1 cellular context compared by ENCODE assay signal in the genomic region with DNA sequence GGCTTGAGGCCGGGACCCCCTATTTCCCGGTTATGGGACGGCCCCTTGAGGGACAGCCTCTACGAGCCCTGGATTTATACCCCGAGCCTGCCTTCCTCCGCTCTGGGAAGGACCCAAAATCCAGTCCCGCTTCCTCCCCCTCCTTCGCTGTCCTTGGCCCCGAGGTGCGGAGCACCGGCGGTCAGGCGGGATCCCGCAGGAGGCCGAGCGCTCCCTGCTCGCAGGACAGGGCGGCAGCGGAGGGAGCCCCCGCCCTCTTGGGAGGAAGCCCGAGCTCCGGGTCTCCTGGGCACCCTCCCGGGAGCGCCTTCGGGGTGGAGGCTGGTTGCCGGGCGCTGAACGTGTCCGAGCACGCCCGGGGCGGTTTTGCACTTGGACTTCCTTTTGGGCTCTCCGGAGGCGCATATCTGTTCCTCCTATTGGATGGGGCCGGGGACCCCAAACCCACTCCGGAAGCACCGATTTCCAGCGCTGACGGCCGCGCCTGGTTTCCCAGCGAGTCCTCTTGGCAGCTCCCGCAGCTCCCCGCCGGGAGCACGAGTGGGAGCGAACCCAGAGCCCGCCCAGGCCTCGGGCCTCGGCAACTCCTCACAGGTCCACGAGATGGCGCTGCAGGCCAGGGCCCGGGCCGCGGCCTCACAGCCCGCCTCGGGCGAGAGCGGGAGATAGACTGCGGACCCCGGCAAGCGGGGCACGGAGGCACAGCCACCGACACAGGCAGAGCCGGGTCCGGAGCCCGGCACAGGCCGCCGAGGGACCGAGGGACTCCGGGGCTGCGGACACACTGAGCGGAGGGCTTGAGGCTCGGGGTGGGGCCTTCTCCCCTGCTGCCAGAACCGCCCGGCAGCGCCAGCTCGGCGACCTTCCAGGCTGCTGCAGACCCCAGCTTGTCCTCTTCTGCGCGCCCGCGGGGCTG.
TF ChIP-seq lines count a peak whose summit lies in the region.

No MANE protein-coding gene starts in this region.

TF ChIP-seq in HEK293, 187 proteins besides CTCF, POLR2A, EP300 and RAD21 (continued from another document and continues in another):
- TF ChIP-seq, protein P1, sequence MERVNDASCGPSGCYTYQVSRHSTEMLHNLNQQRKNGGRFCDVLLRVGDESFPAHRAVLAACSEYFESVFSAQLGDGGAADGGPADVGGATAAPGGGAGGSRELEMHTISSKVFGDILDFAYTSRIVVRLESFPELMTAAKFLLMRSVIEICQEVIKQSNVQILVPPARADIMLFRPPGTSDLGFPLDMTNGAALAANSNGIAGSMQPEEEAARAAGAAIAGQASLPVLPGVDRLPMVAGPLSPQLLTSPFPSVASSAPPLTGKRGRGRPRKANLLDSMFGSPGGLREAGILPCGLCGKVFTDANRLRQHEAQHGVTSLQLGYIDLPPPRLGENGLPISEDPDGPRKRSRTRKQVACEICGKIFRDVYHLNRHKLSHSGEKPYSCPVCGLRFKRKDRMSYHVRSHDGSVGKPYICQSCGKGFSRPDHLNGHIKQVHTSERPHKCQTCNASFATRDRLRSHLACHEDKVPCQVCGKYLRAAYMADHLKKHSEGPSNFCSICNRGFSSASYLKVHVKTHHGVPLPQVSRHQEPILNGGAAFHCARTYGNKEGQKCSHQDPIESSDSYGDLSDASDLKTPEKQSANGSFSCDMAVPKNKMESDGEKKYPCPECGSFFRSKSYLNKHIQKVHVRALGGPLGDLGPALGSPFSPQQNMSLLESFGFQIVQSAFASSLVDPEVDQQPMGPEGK (tag by site-specific recombination; IDR thresholded peaks at IDR 0.05) = peak; percentile 40; the same call in 1 of the 2 replicates
- TF ChIP-seq, protein P2, sequence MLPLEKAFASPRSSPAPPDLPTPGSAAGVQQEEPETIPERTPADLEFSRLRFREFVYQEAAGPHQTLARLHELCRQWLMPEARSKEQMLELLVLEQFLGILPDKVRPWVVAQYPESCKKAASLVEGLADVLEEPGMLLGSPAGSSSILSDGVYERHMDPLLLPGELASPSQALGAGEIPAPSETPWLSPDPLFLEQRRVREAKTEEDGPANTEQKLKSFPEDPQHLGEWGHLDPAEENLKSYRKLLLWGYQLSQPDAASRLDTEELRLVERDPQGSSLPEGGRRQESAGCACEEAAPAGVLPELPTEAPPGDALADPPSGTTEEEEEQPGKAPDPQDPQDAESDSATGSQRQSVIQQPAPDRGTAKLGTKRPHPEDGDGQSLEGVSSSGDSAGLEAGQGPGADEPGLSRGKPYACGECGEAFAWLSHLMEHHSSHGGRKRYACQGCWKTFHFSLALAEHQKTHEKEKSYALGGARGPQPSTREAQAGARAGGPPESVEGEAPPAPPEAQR (tag by site-specific recombination; IDR thresholded peaks at IDR 0.05) = no peak
- TF ChIP-seq ZNF138 (tag by site-specific recombination; IDR thresholded peaks at IDR 0.05; ENCODE audit: borderline replicate concordance) (no peak), HOXA7 (CRISPR knock-in tag; IDR thresholded peaks at IDR 0.05; ENCODE audit: borderline replicate concordance) (no peak), ZNF544 (tag by site-specific recombination; IDR thresholded peaks at IDR 0.05) (no peak), ZNF621 (tag by site-specific recombination; IDR thresholded peaks at IDR 0.05) (no peak), ZNF514 (tag by site-specific recombination; IDR thresholded peaks at IDR 0.05) (no peak), ZBTB20 (tag by site-specific recombination; IDR thresholded peaks at IDR 0.05) (peak; percentile 87; the same call in 1 of the 2 replicates), ZNF629 (tag by site-specific recombination; IDR thresholded peaks at IDR 0.05) (peak; percentile 56; the same call in 1 of the 2 replicates), KLF8 (tag by site-specific recombination; IDR thresholded peaks at IDR 0.05) (peak; percentile 78), ZBTB21 (tag by site-specific recombination; IDR thresholded peaks at IDR 0.05) (no peak), ZNF324 (tag by site-specific recombination; IDR thresholded peaks at IDR 0.05) (peak; percentile 53), BCL11B (tag by site-specific recombination; IDR thresholded peaks at IDR 0.05; ENCODE audit: low read depth) (peak; percentile 47; the same call in 1 of the 2 replicates), ZNF561 (tag by site-specific recombination; IDR thresholded peaks at IDR 0.05; ENCODE audit: borderline replicate concordance) (peak; percentile 71), ZNF292 (tag by site-specific recombination; IDR thresholded peaks at IDR 0.05; ENCODE audit: borderline replicate concordance, low read depth) (no peak), ZBTB48 (tag by site-specific recombination; IDR thresholded peaks at IDR 0.05) (peak; percentile 29; the same call in 1 of the 2 replicates), ZNF354C (tag by site-specific recombination; IDR thresholded peaks at IDR 0.05; ENCODE audit: borderline replicate concordance, low read depth) (no peak), ZNF792 (tag by site-specific recombination; IDR thresholded peaks at IDR 0.05) (no peak), GLI2 (tag by site-specific recombination; IDR thresholded peaks at IDR 0.05; ENCODE audit: borderline replicate concordance, low read depth) (no peak), ZNF623 (tag by site-specific recombination; IDR thresholded peaks at IDR 0.05) (peak; percentile 33; the same call in 1 of the 2 replicates), ZNF600 (tag by site-specific recombination; IDR thresholded peaks at IDR 0.05) (peak; percentile 90), ZNF830 (tag by site-specific recombination; IDR thresholded peaks at IDR 0.05; ENCODE audit: low read depth) (no peak), YY2 (tag by site-specific recombination; IDR thresholded peaks at IDR 0.05) (no peak), OSR2 (tag by site-specific recombination; IDR thresholded peaks at IDR 0.05) (peak; percentile 34), SALL2 (tag by site-specific recombination; IDR thresholded peaks at IDR 0.05; ENCODE audit: borderline replicate concordance) (no peak), ZNF2 (tag by site-specific recombination; IDR thresholded peaks at IDR 0.05) (peak; percentile 93), ZNF548 (tag by site-specific recombination; IDR thresholded peaks at IDR 0.05) (no peak), ZNF169 (tag by site-specific recombination; IDR thresholded peaks at IDR 0.05) (no peak), ZNF664 (tag by site-specific recombination; IDR thresholded peaks at IDR 0.05) (no peak), ZNF202 (tag by site-specific recombination; IDR thresholded peaks at IDR 0.05; ENCODE audit: borderline replicate concordance) (no peak), ZSCAN30 (tag by site-specific recombination; IDR thresholded peaks at IDR 0.05) (peak; percentile 85), ZNF549 (tag by site-specific recombination; IDR thresholded peaks at IDR 0.05) (no peak)
- TF ChIP-seq, protein P3, sequence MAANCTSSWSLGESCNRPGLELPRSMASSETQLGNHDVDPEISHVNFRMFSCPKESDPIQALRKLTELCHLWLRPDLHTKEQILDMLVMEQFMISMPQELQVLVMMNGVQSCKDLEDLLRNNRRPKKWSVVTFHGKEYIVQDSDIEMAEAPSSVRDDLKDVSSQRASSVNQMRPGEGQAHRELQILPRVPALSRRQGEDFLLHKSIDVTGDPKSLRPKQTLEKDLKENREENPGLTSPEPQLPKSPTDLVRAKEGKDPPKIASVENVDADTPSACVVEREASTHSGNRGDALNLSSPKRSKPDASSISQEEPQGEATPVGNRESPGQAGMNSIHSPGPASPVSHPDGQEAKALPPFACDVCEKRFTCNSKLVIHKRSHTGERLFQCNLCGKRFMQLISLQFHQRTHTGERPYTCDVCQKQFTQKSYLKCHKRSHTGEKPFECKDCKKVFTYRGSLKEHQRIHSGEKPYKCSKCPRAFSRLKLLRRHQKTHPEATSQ (tag by site-specific recombination; IDR thresholded peaks at IDR 0.05) = no peak
- TF ChIP-seq, protein P4, sequence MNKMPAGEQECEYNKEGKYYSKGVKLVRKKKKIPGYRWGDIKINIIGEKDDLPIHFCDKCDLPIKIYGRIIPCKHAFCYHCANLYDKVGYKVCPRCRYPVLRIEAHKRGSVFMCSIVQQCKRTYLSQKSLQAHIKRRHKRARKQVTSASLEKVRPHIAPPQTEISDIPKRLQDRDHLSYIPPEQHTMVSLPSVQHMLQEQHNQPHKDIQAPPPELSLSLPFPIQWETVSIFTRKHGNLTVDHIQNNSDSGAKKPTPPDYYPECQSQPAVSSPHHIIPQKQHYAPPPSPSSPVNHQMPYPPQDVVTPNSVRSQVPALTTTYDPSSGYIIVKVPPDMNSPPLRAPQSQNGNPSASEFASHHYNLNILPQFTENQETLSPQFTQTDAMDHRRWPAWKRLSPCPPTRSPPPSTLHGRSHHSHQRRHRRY (tag by site-specific recombination; IDR thresholded peaks at IDR 0.05) = no peak
- TF ChIP-seq, protein P5, sequence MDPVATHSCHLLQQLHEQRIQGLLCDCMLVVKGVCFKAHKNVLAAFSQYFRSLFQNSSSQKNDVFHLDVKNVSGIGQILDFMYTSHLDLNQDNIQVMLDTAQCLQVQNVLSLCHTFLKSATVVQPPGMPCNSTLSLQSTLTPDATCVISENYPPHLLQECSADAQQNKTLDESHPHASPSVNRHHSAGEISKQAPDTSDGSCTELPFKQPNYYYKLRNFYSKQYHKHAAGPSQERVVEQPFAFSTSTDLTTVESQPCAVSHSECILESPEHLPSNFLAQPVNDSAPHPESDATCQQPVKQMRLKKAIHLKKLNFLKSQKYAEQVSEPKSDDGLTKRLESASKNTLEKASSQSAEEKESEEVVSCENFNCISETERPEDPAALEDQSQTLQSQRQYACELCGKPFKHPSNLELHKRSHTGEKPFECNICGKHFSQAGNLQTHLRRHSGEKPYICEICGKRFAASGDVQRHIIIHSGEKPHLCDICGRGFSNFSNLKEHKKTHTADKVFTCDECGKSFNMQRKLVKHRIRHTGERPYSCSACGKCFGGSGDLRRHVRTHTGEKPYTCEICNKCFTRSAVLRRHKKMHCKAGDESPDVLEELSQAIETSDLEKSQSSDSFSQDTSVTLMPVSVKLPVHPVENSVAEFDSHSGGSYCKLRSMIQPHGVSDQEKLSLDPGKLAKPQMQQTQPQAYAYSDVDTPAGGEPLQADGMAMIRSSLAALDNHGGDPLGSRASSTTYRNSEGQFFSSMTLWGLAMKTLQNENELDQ (tag by site-specific recombination; IDR thresholded peaks at IDR 0.05; ENCODE audit: low read depth) = no peak
- TF ChIP-seq, protein P6, sequence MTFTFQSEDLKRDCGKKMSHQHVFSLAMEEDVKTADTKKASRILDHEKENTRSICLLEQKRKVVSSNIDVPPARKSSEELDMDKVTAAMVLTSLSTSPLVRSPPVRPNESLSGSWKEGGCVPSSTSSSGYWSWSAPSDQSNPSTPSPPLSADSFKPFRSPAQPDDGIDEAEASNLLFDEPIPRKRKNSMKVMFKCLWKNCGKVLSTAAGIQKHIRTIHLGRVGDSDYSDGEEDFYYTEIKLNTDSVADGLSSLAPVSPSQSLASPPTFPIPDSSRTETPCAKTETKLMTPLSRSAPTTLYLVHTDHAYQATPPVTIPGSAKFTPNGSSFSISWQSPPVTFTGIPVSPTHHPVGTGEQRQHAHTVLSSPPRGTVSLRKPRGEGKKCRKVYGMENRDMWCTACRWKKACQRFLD (tag by site-specific recombination; IDR thresholded peaks at IDR 0.05) = no peak
- TF ChIP-seq, protein P7, sequence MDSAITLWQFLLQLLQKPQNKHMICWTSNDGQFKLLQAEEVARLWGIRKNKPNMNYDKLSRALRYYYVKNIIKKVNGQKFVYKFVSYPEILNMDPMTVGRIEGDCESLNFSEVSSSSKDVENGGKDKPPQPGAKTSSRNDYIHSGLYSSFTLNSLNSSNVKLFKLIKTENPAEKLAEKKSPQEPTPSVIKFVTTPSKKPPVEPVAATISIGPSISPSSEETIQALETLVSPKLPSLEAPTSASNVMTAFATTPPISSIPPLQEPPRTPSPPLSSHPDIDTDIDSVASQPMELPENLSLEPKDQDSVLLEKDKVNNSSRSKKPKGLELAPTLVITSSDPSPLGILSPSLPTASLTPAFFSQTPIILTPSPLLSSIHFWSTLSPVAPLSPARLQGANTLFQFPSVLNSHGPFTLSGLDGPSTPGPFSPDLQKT (IDR thresholded peaks at IDR 0.05; ENCODE audit: borderline replicate concordance, low read depth, low read length) = no peak
- TF ChIP-seq, protein P8, sequence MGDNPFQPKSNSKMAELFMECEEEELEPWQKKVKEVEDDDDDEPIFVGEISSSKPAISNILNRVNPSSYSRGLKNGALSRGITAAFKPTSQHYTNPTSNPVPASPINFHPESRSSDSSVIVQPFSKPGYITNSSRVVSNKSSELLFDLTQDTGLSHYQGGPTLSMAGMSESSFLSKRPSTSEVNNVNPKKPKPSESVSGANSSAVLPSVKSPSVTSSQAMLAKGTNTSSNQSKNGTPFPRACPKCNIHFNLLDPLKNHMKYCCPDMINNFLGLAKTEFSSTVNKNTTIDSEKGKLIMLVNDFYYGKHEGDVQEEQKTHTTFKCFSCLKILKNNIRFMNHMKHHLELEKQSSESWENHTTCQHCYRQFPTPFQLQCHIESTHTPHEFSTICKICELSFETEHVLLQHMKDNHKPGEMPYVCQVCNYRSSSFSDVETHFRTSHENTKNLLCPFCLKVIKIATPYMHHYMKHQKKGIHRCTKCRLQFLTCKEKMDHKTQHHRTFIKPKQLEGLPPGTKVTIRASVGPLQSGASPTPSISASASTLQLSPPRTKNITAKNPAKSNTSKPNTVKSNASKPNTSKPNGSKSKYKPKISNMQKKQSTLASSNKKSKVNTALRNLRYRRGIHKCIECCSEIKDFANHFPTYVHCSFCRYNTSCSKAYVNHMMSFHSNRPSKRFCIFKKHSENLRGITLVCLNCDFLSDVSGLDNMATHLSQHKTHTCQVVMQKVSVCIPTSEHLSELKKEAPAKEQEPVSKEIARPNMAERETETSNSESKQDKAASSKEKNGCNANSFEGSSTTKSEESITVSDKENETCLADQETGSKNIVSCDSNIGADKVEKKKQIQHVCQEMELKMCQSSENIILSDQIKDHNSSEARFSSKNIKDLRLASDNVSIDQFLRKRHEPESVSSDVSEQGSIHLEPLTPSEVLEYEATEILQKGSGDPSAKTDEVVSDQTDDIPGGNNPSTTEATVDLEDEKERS (tag by site-specific recombination; IDR thresholded peaks at IDR 0.05) = no peak
- TF ChIP-seq, protein P9, sequence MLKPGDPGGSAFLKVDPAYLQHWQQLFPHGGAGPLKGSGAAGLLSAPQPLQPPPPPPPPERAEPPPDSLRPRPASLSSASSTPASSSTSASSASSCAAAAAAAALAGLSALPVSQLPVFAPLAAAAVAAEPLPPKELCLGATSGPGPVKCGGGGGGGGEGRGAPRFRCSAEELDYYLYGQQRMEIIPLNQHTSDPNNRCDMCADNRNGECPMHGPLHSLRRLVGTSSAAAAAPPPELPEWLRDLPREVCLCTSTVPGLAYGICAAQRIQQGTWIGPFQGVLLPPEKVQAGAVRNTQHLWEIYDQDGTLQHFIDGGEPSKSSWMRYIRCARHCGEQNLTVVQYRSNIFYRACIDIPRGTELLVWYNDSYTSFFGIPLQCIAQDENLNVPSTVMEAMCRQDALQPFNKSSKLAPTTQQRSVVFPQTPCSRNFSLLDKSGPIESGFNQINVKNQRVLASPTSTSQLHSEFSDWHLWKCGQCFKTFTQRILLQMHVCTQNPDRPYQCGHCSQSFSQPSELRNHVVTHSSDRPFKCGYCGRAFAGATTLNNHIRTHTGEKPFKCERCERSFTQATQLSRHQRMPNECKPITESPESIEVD (tag by site-specific recombination; IDR thresholded peaks at IDR 0.05) = no peak
- TF ChIP-seq, protein P10, sequence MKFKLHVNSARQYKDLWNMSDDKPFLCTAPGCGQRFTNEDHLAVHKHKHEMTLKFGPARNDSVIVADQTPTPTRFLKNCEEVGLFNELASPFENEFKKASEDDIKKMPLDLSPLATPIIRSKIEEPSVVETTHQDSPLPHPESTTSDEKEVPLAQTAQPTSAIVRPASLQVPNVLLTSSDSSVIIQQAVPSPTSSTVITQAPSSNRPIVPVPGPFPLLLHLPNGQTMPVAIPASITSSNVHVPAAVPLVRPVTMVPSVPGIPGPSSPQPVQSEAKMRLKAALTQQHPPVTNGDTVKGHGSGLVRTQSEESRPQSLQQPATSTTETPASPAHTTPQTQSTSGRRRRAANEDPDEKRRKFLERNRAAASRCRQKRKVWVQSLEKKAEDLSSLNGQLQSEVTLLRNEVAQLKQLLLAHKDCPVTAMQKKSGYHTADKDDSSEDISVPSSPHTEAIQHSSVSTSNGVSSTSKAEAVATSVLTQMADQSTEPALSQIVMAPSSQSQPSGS (tag by site-specific recombination; IDR thresholded peaks at IDR 0.05; ENCODE audit: low read depth) = no peak
